ENCODE assay signal across 13 cellular contexts in genomic region chr6:137647762-137648412, GRCh38.
DNase-seq lines count a peak whose midpoint lies in the region; ATAC-seq and TF ChIP-seq lines count a peak whose summit lies in the region.
"Had no signal": no experiment of that assay in that cellular context is flagged by ENCODE, and none has a peak within 500 bp of the region (broad histone marks: within the 10 kb centered on the region; RNA-seq: fewer than 3 reads in every experiment).

No MANE protein-coding gene starts in this region.

- ATAC-seq in GM18858 (IDR thresholded peaks at IDR 0.05; ENCODE audit: unreplicated experiment) (peak; percentile 47), HG02973 (IDR thresholded peaks at IDR 0.05; ENCODE audit: unreplicated experiment) (no peak)

- peaks cover 9% of the 10 kb centered on the region for H3K9me3 Mint-ChIP-seq in nephron progenitor cell

- H3K27ac Mint-ChIP-seq in nephron progenitor cell, result peak overlapping the region; percentile 39

- H3K4me3 Mint-ChIP-seq in nephron progenitor cell, result no peak overlapping the region
- H3K4me3 Mint-ChIP-seq: neural crest cell had no signal

- no peaks in the 10 kb centered on the region for H3K36me3 Mint-ChIP-seq in nephron progenitor cell (ENCODE audit: low read depth)

- H3K27me3 Mint-ChIP-seq in nephron progenitor cell (ENCODE audit: low read depth, poor library complexity), result peaks cover 9% of the 10 kb centered on the region

- H3K4me1 Mint-ChIP-seq in nephron progenitor cell, result peaks cover 13% of the 10 kb centered on the region
- H3K4me1 Mint-ChIP-seq: neural crest cell had no signal

- TF ChIP-seq CTCF in nephron progenitor cell (IDR thresholded peaks at IDR 0.05), result no peak

- peak; percentile 51 for DNase-seq in HCEC 1CT
- DNase-seq in RPMI7951 (ENCODE audit: low read depth), result peak; percentile 17
- no peak for DNase-seq in nephron progenitor cell
- no peak for DNase-seq in DMS79 (lab: John Stamatoyannopoulos, UW)
- no peak for DNase-seq in COR-L47 (lab: John Stamatoyannopoulos, UW)
- DNase-seq in NCI-H146 treated with DMSO at 0.1 percent for 48 hours (lab: John Stamatoyannopoulos, UW; ENCODE audit: unreplicated experiment), result no peak
- DNase-seq: activated CD4-positive, CD25-positive, alpha-beta regulatory T cell treated with anti-CD3 and anti-CD28 coated beads, Interleukin-2, amount 50 U/mL, for 72 hours; NCI-H1105; NCI-H69; stimulated activated naive CD4-positive, alpha-beta T cell treated with Interleukin-2 at 50 U/mL for 16 hours had no signal

Comparison
In these comparisons a context has a peak if more than half of its experiments do, and no peak if none do; other contexts are left out.
1. DNase-seq: peak in HCEC 1CT (single experiment) and RPMI7951 (single experiment); none in nephron progenitor cell (single experiment), DMS79 (single experiment), COR-L47 (single experiment) and NCI-H146 treated with DMSO at 0.1 percent for 48 hours (single experiment).